1 cellular context compared by ENCODE assay signal in the genomic region with DNA sequence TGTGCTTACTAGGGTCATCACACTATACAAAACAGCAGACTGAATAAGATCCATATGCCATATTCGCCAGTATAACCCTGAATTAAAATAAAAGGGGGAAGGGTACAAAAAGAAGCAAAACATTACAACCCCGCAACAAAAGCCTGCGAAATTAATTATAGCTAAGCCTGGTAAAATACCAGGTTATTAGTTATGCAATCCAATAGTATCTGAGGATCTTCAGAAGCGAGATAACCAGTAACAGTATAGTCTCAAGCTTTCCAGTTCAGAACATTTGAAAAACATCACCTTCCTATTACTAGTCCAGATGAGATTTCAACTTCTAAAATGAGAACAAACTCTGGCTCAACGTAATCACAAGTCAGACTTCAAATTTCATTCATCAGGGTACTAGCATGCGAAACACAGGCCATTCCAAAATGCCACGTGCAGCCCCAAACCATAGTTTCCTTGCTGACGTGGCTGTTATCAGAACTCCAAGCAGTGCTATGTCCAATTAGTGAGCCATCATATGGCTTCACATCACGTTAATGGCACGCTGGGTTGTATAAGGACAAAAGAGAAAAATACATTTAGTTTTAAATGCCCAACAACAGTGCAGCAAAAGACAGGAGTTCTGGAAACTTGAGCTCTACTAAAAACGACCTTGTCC.
TF ChIP-seq lines count a peak whose summit lies in the region.

No MANE protein-coding gene starts in this region.

TF ChIP-seq in HepG2, 621 proteins besides CTCF, POLR2A, EP300 and RAD21 (continued from another document):
- TF ChIP-seq, protein P1, sequence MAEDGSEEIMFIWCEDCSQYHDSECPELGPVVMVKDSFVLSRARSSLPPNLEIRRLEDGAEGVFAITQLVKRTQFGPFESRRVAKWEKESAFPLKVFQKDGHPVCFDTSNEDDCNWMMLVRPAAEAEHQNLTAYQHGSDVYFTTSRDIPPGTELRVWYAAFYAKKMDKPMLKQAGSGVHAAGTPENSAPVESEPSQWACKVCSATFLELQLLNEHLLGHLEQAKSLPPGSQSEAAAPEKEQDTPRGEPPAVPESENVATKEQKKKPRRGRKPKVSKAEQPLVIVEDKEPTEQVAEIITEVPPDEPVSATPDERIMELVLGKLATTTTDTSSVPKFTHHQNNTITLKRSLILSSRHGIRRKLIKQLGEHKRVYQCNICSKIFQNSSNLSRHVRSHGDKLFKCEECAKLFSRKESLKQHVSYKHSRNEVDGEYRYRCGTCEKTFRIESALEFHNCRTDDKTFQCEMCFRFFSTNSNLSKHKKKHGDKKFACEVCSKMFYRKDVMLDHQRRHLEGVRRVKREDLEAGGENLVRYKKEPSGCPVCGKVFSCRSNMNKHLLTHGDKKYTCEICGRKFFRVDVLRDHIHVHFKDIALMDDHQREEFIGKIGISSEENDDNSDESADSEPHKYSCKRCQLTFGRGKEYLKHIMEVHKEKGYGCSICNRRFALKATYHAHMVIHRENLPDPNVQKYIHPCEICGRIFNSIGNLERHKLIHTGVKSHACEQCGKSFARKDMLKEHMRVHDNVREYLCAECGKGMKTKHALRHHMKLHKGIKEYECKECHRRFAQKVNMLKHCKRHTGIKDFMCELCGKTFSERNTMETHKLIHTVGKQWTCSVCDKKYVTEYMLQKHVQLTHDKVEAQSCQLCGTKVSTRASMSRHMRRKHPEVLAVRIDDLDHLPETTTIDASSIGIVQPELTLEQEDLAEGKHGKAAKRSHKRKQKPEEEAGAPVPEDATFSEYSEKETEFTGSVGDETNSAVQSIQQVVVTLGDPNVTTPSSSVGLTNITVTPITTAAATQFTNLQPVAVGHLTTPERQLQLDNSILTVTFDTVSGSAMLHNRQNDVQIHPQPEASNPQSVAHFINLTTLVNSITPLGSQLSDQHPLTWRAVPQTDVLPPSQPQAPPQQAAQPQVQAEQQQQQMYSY (CRISPR knock-in tag; IDR thresholded peaks at IDR 0.05) = no peak
- TF ChIP-seq ZNF563 (CRISPR knock-in tag; IDR thresholded peaks at IDR 0.05) (no peak), NFATC3 (CRISPR knock-in tag; IDR thresholded peaks at IDR 0.05) (no peak), PAX8 (CRISPR knock-in tag; IDR thresholded peaks at IDR 0.05; ENCODE audit: borderline replicate concordance) (no peak), ZNF891 (CRISPR knock-in tag; IDR thresholded peaks at IDR 0.05) (no peak), NR1H2 (CRISPR knock-in tag; IDR thresholded peaks at IDR 0.05; ENCODE audit: borderline replicate concordance, low read depth) (no peak), TP53 (CRISPR knock-in tag; conservative IDR thresholded peaks at IDR 0.05) (no peak), SP4 (CRISPR knock-in tag; IDR thresholded peaks at IDR 0.05) (no peak), YY1 (IDR thresholded peaks at IDR 0.05; ENCODE audit: insufficient read depth, insufficient replicate concordance, low read depth, low read length) (no peak), GPN1 (CRISPR knock-in tag; IDR thresholded peaks at IDR 0.05; ENCODE audit: borderline replicate concordance) (no peak), ZNF329 (CRISPR knock-in tag; IDR thresholded peaks at IDR 0.05; ENCODE audit: low read depth) (no peak), FOXK1 (CRISPR knock-in tag; IDR thresholded peaks at IDR 0.05; ENCODE audit: borderline replicate concordance, low read depth) (no peak), POLR2AphosphoS2 (IDR thresholded peaks at IDR 0.05; ENCODE audit: low read depth, low read length) (no peak)
- TF ChIP-seq, protein P2, sequence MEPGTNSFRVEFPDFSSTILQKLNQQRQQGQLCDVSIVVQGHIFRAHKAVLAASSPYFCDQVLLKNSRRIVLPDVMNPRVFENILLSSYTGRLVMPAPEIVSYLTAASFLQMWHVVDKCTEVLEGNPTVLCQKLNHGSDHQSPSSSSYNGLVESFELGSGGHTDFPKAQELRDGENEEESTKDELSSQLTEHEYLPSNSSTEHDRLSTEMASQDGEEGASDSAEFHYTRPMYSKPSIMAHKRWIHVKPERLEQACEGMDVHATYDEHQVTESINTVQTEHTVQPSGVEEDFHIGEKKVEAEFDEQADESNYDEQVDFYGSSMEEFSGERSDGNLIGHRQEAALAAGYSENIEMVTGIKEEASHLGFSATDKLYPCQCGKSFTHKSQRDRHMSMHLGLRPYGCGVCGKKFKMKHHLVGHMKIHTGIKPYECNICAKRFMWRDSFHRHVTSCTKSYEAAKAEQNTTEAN (CRISPR knock-in tag; conservative IDR thresholded peaks at IDR 0.05) = no peak
- TF ChIP-seq, protein P3, sequence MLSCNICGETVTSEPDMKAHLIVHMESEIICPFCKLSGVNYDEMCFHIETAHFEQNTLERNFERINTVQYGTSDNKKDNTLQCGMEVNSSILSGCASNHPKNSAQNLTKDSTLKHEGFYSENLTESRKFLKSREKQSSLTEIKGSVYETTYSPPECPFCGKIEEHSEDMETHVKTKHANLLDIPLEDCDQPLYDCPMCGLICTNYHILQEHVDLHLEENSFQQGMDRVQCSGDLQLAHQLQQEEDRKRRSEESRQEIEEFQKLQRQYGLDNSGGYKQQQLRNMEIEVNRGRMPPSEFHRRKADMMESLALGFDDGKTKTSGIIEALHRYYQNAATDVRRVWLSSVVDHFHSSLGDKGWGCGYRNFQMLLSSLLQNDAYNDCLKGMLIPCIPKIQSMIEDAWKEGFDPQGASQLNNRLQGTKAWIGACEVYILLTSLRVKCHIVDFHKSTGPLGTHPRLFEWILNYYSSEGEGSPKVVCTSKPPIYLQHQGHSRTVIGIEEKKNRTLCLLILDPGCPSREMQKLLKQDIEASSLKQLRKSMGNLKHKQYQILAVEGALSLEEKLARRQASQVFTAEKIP (CRISPR knock-in tag; IDR thresholded peaks at IDR 0.05; ENCODE audit: borderline replicate concordance) = no peak
- TF ChIP-seq, protein P4, sequence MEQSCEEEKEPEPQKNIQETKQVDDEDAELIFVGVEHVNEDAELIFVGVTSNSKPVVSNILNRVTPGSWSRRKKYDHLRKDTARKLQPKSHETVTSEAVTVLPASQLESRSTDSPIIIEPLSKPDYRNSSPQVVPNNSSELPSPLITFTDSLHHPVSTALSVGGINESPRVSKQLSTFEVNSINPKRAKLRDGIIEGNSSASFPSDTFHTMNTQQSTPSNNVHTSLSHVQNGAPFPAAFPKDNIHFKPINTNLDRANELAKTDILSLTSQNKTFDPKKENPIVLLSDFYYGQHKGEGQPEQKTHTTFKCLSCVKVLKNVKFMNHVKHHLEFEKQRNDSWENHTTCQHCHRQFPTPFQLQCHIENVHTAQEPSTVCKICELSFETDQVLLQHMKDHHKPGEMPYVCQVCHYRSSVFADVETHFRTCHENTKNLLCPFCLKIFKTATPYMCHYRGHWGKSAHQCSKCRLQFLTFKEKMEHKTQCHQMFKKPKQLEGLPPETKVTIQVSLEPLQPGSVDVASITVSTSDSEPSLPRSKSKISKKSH (CRISPR knock-in tag; IDR thresholded peaks at IDR 0.05; ENCODE audit: borderline replicate concordance) = no peak
- TF ChIP-seq, protein P5, sequence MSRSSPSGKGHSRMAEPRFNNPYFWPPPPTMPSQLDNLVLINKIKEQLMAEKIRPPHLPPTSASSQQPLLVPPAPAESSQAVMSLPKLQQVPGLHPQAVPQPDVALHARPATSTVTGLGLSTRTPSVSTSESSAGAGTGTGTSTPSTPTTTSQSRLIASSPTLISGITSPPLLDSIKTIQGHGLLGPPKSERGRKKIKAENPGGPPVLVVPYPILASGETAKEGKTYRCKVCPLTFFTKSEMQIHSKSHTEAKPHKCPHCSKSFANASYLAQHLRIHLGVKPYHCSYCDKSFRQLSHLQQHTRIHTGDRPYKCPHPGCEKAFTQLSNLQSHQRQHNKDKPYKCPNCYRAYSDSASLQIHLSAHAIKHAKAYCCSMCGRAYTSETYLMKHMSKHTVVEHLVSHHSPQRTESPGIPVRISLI (CRISPR knock-in tag; IDR thresholded peaks at IDR 0.05; ENCODE audit: borderline replicate concordance) = no peak
- TF ChIP-seq, protein P6, sequence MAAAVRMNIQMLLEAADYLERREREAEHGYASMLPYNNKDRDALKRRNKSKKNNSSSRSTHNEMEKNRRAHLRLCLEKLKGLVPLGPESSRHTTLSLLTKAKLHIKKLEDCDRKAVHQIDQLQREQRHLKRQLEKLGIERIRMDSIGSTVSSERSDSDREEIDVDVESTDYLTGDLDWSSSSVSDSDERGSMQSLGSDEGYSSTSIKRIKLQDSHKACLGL (CRISPR knock-in tag; IDR thresholded peaks at IDR 0.05) = no peak
TF ChIP-seq in HepG2: peak in this region for 28.
